20 cellular contexts compared by ENCODE assay signal in the genomic region with DNA sequence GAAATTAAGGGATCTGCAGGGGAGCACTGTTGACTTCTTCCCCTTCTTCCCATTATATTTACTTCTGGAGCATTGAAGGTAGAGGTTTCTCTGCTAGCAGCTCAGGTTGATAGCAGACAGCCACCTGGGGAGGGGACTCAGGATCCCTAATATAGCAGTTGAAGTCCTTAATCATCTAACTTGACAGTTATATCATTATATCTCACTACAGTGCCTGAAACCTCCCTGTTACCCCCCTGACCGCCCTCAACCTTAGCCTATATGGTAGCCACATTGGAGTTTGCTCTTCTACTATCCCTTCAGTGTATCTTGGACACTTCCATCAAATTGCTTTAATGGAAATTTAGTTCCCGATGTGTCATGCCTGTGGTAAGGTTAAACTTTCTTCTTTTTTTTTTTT. TPM values are rescaled to one million over a fixed set of nuclear protein-coding genes. Genes with fewer than 3 reads are reported as not detected.
DNase-seq lines count a peak whose midpoint lies in the region; ATAC-seq and TF ChIP-seq lines count a peak whose summit lies in the region.
"Had no signal": no experiment of that assay in that cellular context is flagged by ENCODE, and none has a peak within 500 bp of the region (broad histone marks: within the 10 kb centered on the region; RNA-seq: fewer than 3 reads in every experiment).

No MANE protein-coding gene starts in this region.

- DNase-seq in activated T-cell treated with anti-CD3 and anti-CD28 coated beads, Interleukin-2, amount 50 U/mL, for 72 hours: no peak
- DNase-seq in activated T-cell treated with anti-CD3 and anti-CD28 coated beads, Interleukin-2, amount 50 U/mL, for 1 hour: no peak
- DNase-seq in central memory CD8-positive, alpha-beta T cell (ENCODE audit: low spot score in 2 of 2): no peak
- DNase-seq in stimulated activated naive B cell treated with anti-CD40 and anti-IgM and Interleukin-4, amounts not matched to agents 10 μg/mL and 1 μg/mL and 100 μg/mL, for 72 hours: no peak
- DNase-seq in GM13976 (ENCODE audit: low spot score) (no peak), gastrocnemius medialis (no peak)
- DNase-seq: AML-193; BE2C; CD4-positive, alpha-beta T cell; CD8-positive, alpha-beta memory T cell; DMS 273 treated with DMSO at 0.1 percent for 48 hours; DMS79; EL; GF-D8; GOT3; HFFc6 had no signal

- no peaks in the 10 kb centered on the region for H3K27me3 ChIP-seq in gastrocnemius medialis
- H3K27me3 ChIP-seq: BE2C; BLaER1 treated with 17β-estradiol and CSF1 and Interleukin-3, amounts not matched to agents 10 nM and 100 nM had no signal

- H3K4me3 ChIP-seq in gastrocnemius medialis: no peak overlapping the region
- H3K4me3 ChIP-seq: BLaER1 treated with 17β-estradiol and CSF1 and Interleukin-3, amounts not matched to agents 10 nM and 100 nM; HAP-1 had no signal

- peaks cover 33% of the 10 kb centered on the region for H3K4me1 Mint-ChIP-seq in activated T-cell treated with anti-CD3 and anti-CD28 coated beads, Interleukin-2, amount 50 U/mL, for 72 hours (ENCODE audit: low read depth)
- H3K4me1 Mint-ChIP-seq in central memory CD8-positive, alpha-beta T cell: peaks cover 51% of the 10 kb centered on the region
- H3K4me1 Mint-ChIP-seq in stimulated activated naive B cell treated with anti-CD40 and anti-IgM and Interleukin-4, amounts not matched to agents 10 μg/mL and 1 μg/mL and 100 μg/mL, for 72 hours: peaks cover 23 to 56% of the 10 kb centered on the region in 2 donors

- peaks cover 7 to 15% of the 10 kb centered on the region in 2 donors for H3K4me1 ChIP-seq in gastrocnemius medialis
- H3K4me1 ChIP-seq: BE2C had no signal

- in situ Hi-C loops in GM13976 (cut with MboI; ENCODE audit: low sequenced_read_pairs, unreplicated experiment) (no loop called here), gastrocnemius medialis (cut with MboI; ENCODE audit: low sequenced_read_pairs in 4 of 4) (no loop called here)

- H3K27me3 Mint-ChIP-seq in activated T-cell treated with anti-CD3 and anti-CD28 coated beads, Interleukin-2, amount 50 U/mL, for 72 hours (ENCODE audit: low read depth): no peaks in the 10 kb centered on the region
- H3K27me3 Mint-ChIP-seq in central memory CD8-positive, alpha-beta T cell: no peaks in the 10 kb centered on the region
- no peaks in the 10 kb centered on the region for H3K27me3 Mint-ChIP-seq in stimulated activated naive B cell treated with anti-CD40 and anti-IgM and Interleukin-4, amounts not matched to agents 10 μg/mL and 1 μg/mL and 100 μg/mL, for 72 hours
- H3K27me3 Mint-ChIP-seq: CD4-positive, alpha-beta T cell; CD8-positive, alpha-beta memory T cell had no signal

- no peak overlapping the region for H3K27ac ChIP-seq in gastrocnemius medialis
- H3K27ac ChIP-seq: 22Rv1; BLaER1 treated with 17β-estradiol and CSF1 and Interleukin-3, amounts not matched to agents 10 nM and 100 nM had no signal

- TF ChIP-seq POLR2A in gastrocnemius medialis (IDR thresholded peaks at IDR 0.05): no peak

- intact Hi-C loops in gastrocnemius medialis (cut with DNase I; ENCODE audit: low total_unique reads): no loop called here

- peaks cover 1 to 2% of the 10 kb centered on the region in 2 donors for H3K9me3 Mint-ChIP-seq in activated T-cell treated with anti-CD3 and anti-CD28 coated beads, Interleukin-2, amount 50 U/mL, for 72 hours
- H3K9me3 Mint-ChIP-seq in central memory CD8-positive, alpha-beta T cell: no peaks in the 10 kb centered on the region
- H3K9me3 Mint-ChIP-seq in stimulated activated naive B cell treated with anti-CD40 and anti-IgM and Interleukin-4, amounts not matched to agents 10 μg/mL and 1 μg/mL and 100 μg/mL, for 72 hours: no peaks in the 10 kb centered on the region
- H3K9me3 Mint-ChIP-seq: CD14-positive monocyte; CD4-positive, alpha-beta T cell; CD8-positive, alpha-beta memory T cell; HFFc6 had no signal

- H3K4me3 Mint-ChIP-seq in activated T-cell treated with anti-CD3 and anti-CD28 coated beads, Interleukin-2, amount 50 U/mL, for 72 hours: no peak overlapping the region
- no peak overlapping the region for H3K4me3 Mint-ChIP-seq in central memory CD8-positive, alpha-beta T cell
- no peak overlapping the region for H3K4me3 Mint-ChIP-seq in stimulated activated naive B cell treated with anti-CD40 and anti-IgM and Interleukin-4, amounts not matched to agents 10 μg/mL and 1 μg/mL and 100 μg/mL, for 72 hours
- H3K4me3 Mint-ChIP-seq: CD14-positive monocyte, HFFc6 had no signal

- H3K36me3 Mint-ChIP-seq in activated T-cell treated with anti-CD3 and anti-CD28 coated beads, Interleukin-2, amount 50 U/mL, for 72 hours (ENCODE audit: insufficient read depth in 2 of 2): peaks cover 3 to 7% of the 10 kb centered on the region in 2 donors
- peaks cover 10% of the 10 kb centered on the region for H3K36me3 Mint-ChIP-seq in central memory CD8-positive, alpha-beta T cell (ENCODE audit: insufficient read depth)
- H3K36me3 Mint-ChIP-seq in stimulated activated naive B cell treated with anti-CD40 and anti-IgM and Interleukin-4, amounts not matched to agents 10 μg/mL and 1 μg/mL and 100 μg/mL, for 72 hours: peaks cover 7 to 12% of the 10 kb centered on the region in 2 donors

- no peaks in the 10 kb centered on the region for H3K36me3 ChIP-seq in gastrocnemius medialis
- H3K36me3 ChIP-seq: HAP-1 had no signal

- no peak for ATAC-seq in activated T-cell treated with anti-CD3 and anti-CD28 coated beads, Interleukin-2, amount 50 U/mL, for 72 hours (replicated peaks in 1 of 2)
- ATAC-seq in central memory CD8-positive, alpha-beta T cell (replicated peaks; ENCODE audit: extremely low read depth, poor library complexity, severe bottlenecking): no peak
- ATAC-seq in stimulated activated naive B cell treated with anti-CD40 and anti-IgM and Interleukin-4, amounts not matched to agents 10 μg/mL and 1 μg/mL and 100 μg/mL, for 72 hours (replicated peaks): no peak
- no peak for ATAC-seq in gastrocnemius medialis

- H3K27ac Mint-ChIP-seq in activated T-cell treated with anti-CD3 and anti-CD28 coated beads, Interleukin-2, amount 50 U/mL, for 72 hours: peak overlapping the region; percentile 80
- H3K27ac Mint-ChIP-seq in central memory CD8-positive, alpha-beta T cell (ENCODE audit: low read depth): peak overlapping the region; percentile 61
- peak overlapping the region; percentile 37 for H3K27ac Mint-ChIP-seq in stimulated activated naive B cell treated with anti-CD40 and anti-IgM and Interleukin-4, amounts not matched to agents 10 μg/mL and 1 μg/mL and 100 μg/mL, for 72 hours
- H3K27ac Mint-ChIP-seq: CD8-positive, alpha-beta memory T cell; HFFc6 had no signal

- H3K9me3 ChIP-seq in gastrocnemius medialis: no peaks in the 10 kb centered on the region
- H3K9me3 ChIP-seq: BE2C; BLaER1 treated with 17β-estradiol and CSF1 and Interleukin-3, amounts not matched to agents 10 nM and 100 nM; HAP-1 had no signal

- no peak for TF ChIP-seq CTCF in GM13976 (IDR thresholded peaks at IDR 0.05; ENCODE audit: borderline replicate concordance, control extremely low read depth, extremely low read depth, insufficient read depth, missing control alignments)
- TF ChIP-seq CTCF in gastrocnemius medialis (IDR thresholded peaks at IDR 0.05 in 4 of 5, conservative IDR thresholded peaks at IDR 0.05 in 1 of 5): no peak

RNA-seq across cellular contexts. Expression of gene RALGAPB, which starts 7.0 kb away (rescaled TPM):
- total RNA-seq in activated T-cell treated with anti-CD3 and anti-CD28 coated beads, Interleukin-2, amount 50 U/mL, for 72 hours: 10 to 100 TPM; 39.5 to 43.3 TPM
- total RNA-seq in gastrocnemius medialis: 10 to 100 TPM; 23.2 to 28.8 (median 26.0) TPM

RNA-seq across cellular contexts. Expression of gene SNHG17, which starts 44.5 kb away (rescaled TPM):
- total RNA-seq in activated T-cell treated with anti-CD3 and anti-CD28 coated beads, Interleukin-2, amount 50 U/mL, for 72 hours: 100 to 1,000 TPM; 119 to 137 TPM
- total RNA-seq in gastrocnemius medialis: 10 to 100 TPM in 1 of 4 donors, 1 to 10 TPM in 3; 6.0 to 12.2 (median 8.7) TPM

Comparison
In these comparisons a context has a peak if more than half of its experiments do, and no peak if none do; other contexts are left out.
1. RNA of gene SNHG17, which starts 44.5 kb away (total RNA-seq): 119 to 137 TPM in activated T-cell treated with anti-CD3 and anti-CD28 coated beads, Interleukin-2, amount 50 U/mL, for 72 hours; 6.0 to 12.2 TPM in gastrocnemius medialis; every median in the first group is over 4 times any median in the second.
2. Peak in every context shown above with its lines, with median percentiles within 50 percentile points of each other: H3K27ac Mint-ChIP-seq.